In the genomic region with DNA sequence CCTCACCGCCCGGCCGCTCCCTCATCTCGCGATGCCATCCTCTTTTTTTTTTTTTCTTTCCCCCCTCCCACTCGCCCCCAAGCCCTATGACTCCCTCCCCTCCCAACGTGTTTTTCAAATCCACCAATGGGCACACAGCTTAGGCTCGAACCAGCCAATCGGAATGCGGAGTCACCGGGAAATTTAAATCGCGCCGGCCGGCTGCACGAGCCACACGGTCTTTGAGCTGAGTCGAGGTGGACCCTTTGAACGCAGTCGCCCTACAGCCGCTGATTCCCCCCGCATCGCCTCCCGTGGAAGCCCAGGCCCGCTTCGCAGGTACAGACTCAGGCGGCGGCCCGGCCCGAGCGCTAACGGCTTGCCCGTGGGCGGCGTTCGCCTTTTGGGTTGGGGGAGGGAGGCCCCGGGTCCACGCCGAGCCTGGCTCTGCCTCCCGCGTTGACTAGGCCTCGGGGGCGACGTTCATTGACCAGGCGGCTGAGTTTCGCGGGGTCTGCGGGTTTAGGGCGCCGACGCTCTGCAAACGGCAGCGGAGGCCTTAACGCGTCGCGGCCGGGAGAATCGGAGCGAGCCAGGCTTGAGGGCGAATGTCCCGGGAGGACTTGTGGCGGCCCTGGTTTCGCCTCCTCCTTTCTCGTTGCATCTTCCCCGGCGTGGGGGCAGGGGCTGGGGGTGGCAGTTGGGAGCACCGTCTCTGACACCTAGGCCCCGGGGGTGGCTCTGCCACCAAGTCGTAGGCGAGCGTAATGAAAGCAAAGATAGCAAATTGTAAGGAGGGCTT, we compare ENCODE assay signal across 8 cellular contexts. TPM values are rescaled to one million over a fixed set of nuclear protein-coding genes. Genes with fewer than 3 reads are reported as not detected.
DNase-seq lines count a peak whose midpoint lies in the region; ATAC-seq, FAIRE-seq and TF ChIP-seq lines count a peak whose summit lies in the region.

Gene KPNA2 (plus strand): TSS at position 213 of the 781 bp plus-strand sequence. CDS start 1,398 bp downstream, outside the sequence.

- peaks cover 20% of the 10 kb centered on the region for H3K79me2 ChIP-seq in OCI-LY1 (ENCODE audit: insufficient read depth, low read length)

- H3K4me2 ChIP-seq in OCI-LY1 (ENCODE audit: low read length), result peak within 1 kb of the TSS; percentile 90

- H3K9me3 Mint-ChIP-seq in endothelial cell (ENCODE audit: unreplicated experiment), result no peaks in the 10 kb centered on the region

- peak; percentile 79 for ATAC-seq in GM21526 (IDR thresholded peaks at IDR 0.05; ENCODE audit: low FRiP score, unreplicated experiment)

- H3K4me3 ChIP-seq in OCI-LY1 (ENCODE audit: low read depth, low read length, poor library complexity, severe bottlenecking), result peak within 1 kb of the TSS; percentile 85
- peak within 1 kb of the TSS; percentile 98 for H3K4me3 ChIP-seq in mesodermal cell (ENCODE audit: extremely low read depth, insufficient read depth, low read length, poor library complexity, severe bottlenecking)

- TF ChIP-seq CTCF in D721Med (IDR thresholded peaks at IDR 0.05; ENCODE audit: insufficient read depth, missing control alignments), result no peak
- no peak for TF ChIP-seq CTCF in OCI-LY1 (IDR thresholded peaks at IDR 0.05; ENCODE audit: low read length)
- no peak for TF ChIP-seq CTCF in endothelial cell (IDR thresholded peaks at IDR 0.05; ENCODE audit: unreplicated experiment)

- H3K27ac ChIP-seq in OCI-LY1 (ENCODE audit: low read depth, low read length, poor library complexity, severe bottlenecking) (peak within 1 kb of the TSS; percentile 73), mesodermal cell (ENCODE audit: low read depth, low read length, severe bottlenecking) (peak within 1 kb of the TSS; percentile 93)

- H3K9me3 ChIP-seq in OCI-LY1 (ENCODE audit: low read length), result no peaks in the 10 kb centered on the region
- no peaks in the 10 kb centered on the region for H3K9me3 ChIP-seq in mesodermal cell (ENCODE audit: control insufficient read depth, low read length)

- no peaks in the 10 kb centered on the region for H3K9me2 ChIP-seq in OCI-LY1 (ENCODE audit: low read depth, low read length)

- H3K36me3 ChIP-seq in OCI-LY1 (ENCODE audit: insufficient read depth, low read length) (peaks cover 50% of the 10 kb centered on the region), mesodermal cell (ENCODE audit: control insufficient read depth, insufficient read depth, low read length) (peaks cover 38% of the 10 kb centered on the region)

- H3K27ac Mint-ChIP-seq in endothelial cell (ENCODE audit: unreplicated experiment), result peak within 1 kb of the TSS; percentile 89

- peak within 1 kb of the TSS; percentile 90 for H3K9ac ChIP-seq in OCI-LY1 (ENCODE audit: low read length)

- peaks cover 9% of the 10 kb centered on the region for H3K4me1 Mint-ChIP-seq in endothelial cell (ENCODE audit: unreplicated experiment)

- H3F3A ChIP-seq in OCI-LY1 (ENCODE audit: insufficient read depth, low read length), result no peaks in the 10 kb centered on the region

- no peaks in the 10 kb centered on the region for H3K27me3 ChIP-seq in OCI-LY1 (ENCODE audit: insufficient read depth, low read length)

- H3K36me3 Mint-ChIP-seq in endothelial cell (ENCODE audit: low read depth, unreplicated experiment), result peaks cover 9% of the 10 kb centered on the region

- H3K4me3 Mint-ChIP-seq in endothelial cell (ENCODE audit: unreplicated experiment), result peak within 1 kb of the TSS; percentile 99

- H3K27me3 Mint-ChIP-seq in endothelial cell (ENCODE audit: unreplicated experiment), result peaks cover 3% of the 10 kb centered on the region

- H2AFZ ChIP-seq in OCI-LY1 (ENCODE audit: low read length), result peak within 1 kb of the TSS; percentile 88

- FAIRE-seq in D721Med (lab: Jason Lieb, UNC), result no peak

- 0% methylated on average over 54 to 58 of the region's 72 CpGs for WGBS in mesodermal cell (ENCODE audit: insufficient coverage in 2 of 2), 2 experiments

- no peaks in the 10 kb centered on the region for H4K20me1 ChIP-seq in OCI-LY1 (ENCODE audit: insufficient read depth, low read length)

- peaks cover 26% of the 10 kb centered on the region for H3K4me1 ChIP-seq in OCI-LY1 (ENCODE audit: insufficient read depth, low read length, severe bottlenecking)
- H3K4me1 ChIP-seq in mesodermal cell (ENCODE audit: control insufficient read depth, insufficient read depth, low read length, poor library complexity, severe bottlenecking), result peaks cover 13% of the 10 kb centered on the region

- peak; percentile 78 for DNase-seq in D721Med (ENCODE audit: insufficient read length, low spot score)
- peak; percentile 97 for DNase-seq in HuH-7 (ENCODE audit: low spot score)
- peak; percentile 86 for DNase-seq in activated CD8-positive, alpha-beta memory T cell treated with anti-CD3 and anti-CD28 coated beads, Interleukin-2, amount 50 U/mL, for 4 hours
- DNase-seq in endothelial cell (ENCODE audit: low spot score), result peak; percentile 90
- peak; percentile 78 for DNase-seq in stimulated activated CD8-positive, alpha-beta memory T cell treated with anti-CD3 and anti-CD28 coated beads, Interleukin-15, amount 100 ng/mL, for 24 hours (ENCODE audit: low read depth)

RNA-seq across cellular contexts. Expression of gene KPNA2, which starts in this region (rescaled TPM):
- 104 TPM for total RNA-seq in endothelial cell (ENCODE audit: unreplicated experiment)
- 303 TPM for polyA plus RNA-seq in mesodermal cell (2013, experiment 1 of 2)
- polyA plus RNA-seq in mesodermal cell (2013, experiment 2 of 2), result 340 TPM

Comparison
In these comparisons a context has a peak if more than half of its experiments do, and no peak if none do; other contexts are left out.
1. Peak in every context shown above with its lines: DNase-seq, ATAC-seq, H3K4me3 ChIP-seq and H3K27ac ChIP-seq.